ENCODE assay signal across 1 cellular context in the genomic region with DNA sequence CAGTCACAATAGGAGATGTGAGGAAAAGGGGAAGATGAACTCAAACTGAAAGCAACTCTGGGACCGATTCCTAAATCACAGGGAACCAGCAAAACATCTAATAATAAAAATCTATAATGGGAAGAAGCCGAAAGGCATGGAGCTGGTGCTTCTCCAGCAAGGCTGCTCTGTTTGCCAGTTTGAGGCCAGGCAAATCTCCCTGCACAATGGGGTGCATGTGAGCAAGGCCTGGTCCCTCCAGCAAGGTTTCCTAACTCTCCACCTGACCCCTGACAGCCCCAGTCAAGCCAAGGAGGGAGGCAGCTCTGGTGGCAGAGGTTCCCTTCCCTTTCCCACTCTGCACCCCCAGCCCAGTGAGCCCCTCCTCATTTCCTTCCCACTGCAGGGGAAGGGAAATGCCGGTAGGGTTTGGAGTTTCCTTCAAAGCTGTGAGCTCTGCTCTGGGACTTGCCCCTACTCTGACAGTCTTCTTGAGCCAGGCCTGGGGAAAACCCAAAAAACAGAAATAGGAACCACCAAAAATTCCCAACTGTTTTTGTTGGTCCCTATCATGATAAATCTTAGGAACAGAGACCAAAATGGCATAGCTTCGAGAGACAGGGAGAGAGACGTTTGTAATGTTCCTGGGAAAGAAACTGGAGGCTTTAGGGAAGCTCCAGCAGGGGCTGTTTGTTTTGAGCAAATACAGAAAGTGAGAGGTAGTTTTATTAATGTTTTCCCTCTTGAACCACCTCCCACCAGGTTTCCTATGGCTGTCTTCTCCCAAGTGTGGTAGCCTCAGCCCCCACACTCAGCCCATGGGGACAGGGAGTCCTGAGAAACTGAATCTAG.
TF ChIP-seq lines count a peak whose summit lies in the region.

No MANE protein-coding gene starts in this region.

TF ChIP-seq in H1, 55 proteins besides CTCF, POLR2A, EP300 and RAD21 (continued from another document):
- TF ChIP-seq CTBP2 (IDR thresholded peaks at IDR 0.05; ENCODE audit: borderline replicate concordance, insufficient read depth, insufficient read length, low read length) (no peak), CHD7 (IDR thresholded peaks at IDR 0.05; ENCODE audit: insufficient replicate concordance, low read length) (no peak), HDAC6 (IDR thresholded peaks at IDR 0.05; ENCODE audit: low read depth, low read length) (no peak), ZNF274 (IDR thresholded peaks at IDR 0.05; ENCODE audit: borderline replicate concordance, extremely low read depth, low read length) (no peak), KDM1A (IDR thresholded peaks at IDR 0.05; ENCODE audit: borderline replicate concordance, low read length) (no peak), RXRA (IDR thresholded peaks at IDR 0.05; ENCODE audit: insufficient read depth, low read depth, low read length) (no peak), EZH2 (IDR thresholded peaks at IDR 0.05; ENCODE audit: low read depth, low read length, severe bottlenecking) (no peak), SIX5 (IDR thresholded peaks at IDR 0.05; ENCODE audit: low read depth, low read length) (no peak), TAF7 (optimal IDR thresholded peaks at IDR 0.05; ENCODE audit: borderline replicate concordance, low read depth, low read length) (no peak), JUND (IDR thresholded peaks at IDR 0.05; ENCODE audit: low read length) (no peak), KDM5A (IDR thresholded peaks at IDR 0.05; ENCODE audit: low read length) (no peak), SRF (IDR thresholded peaks at IDR 0.05; ENCODE audit: low read depth, low read length) (no peak), SIN3A (conservative IDR thresholded peaks at IDR 0.05 in 1 of 2, IDR thresholded peaks at IDR 0.05 in 1 of 2; ENCODE audit: low read depth in 1 of 2, low read length in 2 of 2) (no peak), CHD1 (IDR thresholded peaks at IDR 0.05; ENCODE audit: low read depth, low read length) (no peak), TAF1 (IDR thresholded peaks at IDR 0.05; ENCODE audit: low read depth, low read length) (no peak)
